In genomic region chr4:57064811-57065711, GRCh38 we compare ENCODE assay signal across 8 cellular contexts. TPM values are rescaled to one million over a fixed set of nuclear protein-coding genes. Genes with fewer than 3 reads are reported as not detected.
DNase-seq lines count a peak whose midpoint lies in the region; TF ChIP-seq lines count a peak whose summit lies in the region.

No MANE protein-coding gene starts in this region.

- peaks cover 91% of the 10 kb centered on the region for H3K4me1 ChIP-seq in SJSA1 (replicated peaks)

- H3K36me3 ChIP-seq in SJSA1 = peaks cover 20% of the 10 kb centered on the region

- H3K27me3 ChIP-seq in SJSA1 (replicated peaks) = no peaks in the 10 kb centered on the region

- intact Hi-C loops in posterior vena cava (cut with DNase I) = no loop called here

- H3K4me3 ChIP-seq in AG09309 (ENCODE audit: control insufficient read depth, low read depth, low read length) = peak overlapping the region; percentile 0; the same call in 1 of the 2 replicates
- H3K4me3 ChIP-seq in SJSA1 = no peak overlapping the region
- no peak overlapping the region for H3K4me3 ChIP-seq in foreskin fibroblast (ENCODE audit: low read depth in 1 of 2, low read length in 2 of 2)

- TF ChIP-seq CTCF in AG09309 (IDR thresholded peaks at IDR 0.05; ENCODE audit: control insufficient read depth, insufficient read depth, low read depth, low read length, missing control alignments) (no peak), foreskin fibroblast (IDR thresholded peaks at IDR 0.05; ENCODE audit: low read depth, low read length) (no peak)

- H3K27ac ChIP-seq in SJSA1 = peak overlapping the region; percentile 75

- H3K9me3 ChIP-seq in SJSA1 (replicated peaks) = no peaks in the 10 kb centered on the region

- peak; percentile 92 for DNase-seq in AG09309 (ENCODE audit: low read depth)
- DNase-seq in SJSA1 (ENCODE audit: low read depth in 1 of 2, low spot score in 2 of 2) = peak; percentile 96 to 98
- peak; percentile 81 to 82 for DNase-seq in foreskin fibroblast
- peak; percentile 94 for DNase-seq in posterior vena cava (ENCODE audit: low spot score)
- DNase-seq in activated CD4-positive, CD25-positive, alpha-beta regulatory T cell (lab: John Stamatoyannopoulos, UW) = no peak
- no peak for DNase-seq in activated CD8-positive, alpha-beta memory T cell treated with anti-CD3 and anti-CD28 coated beads, Interleukin-2, amount 50 U/mL, for 48 hours
- DNase-seq in SIG-M5 treated with dmso at 0.1 percent for 504 hours (lab: John Stamatoyannopoulos, UW; ENCODE audit: unreplicated experiment) = no peak
- DNase-seq in activated CD4-positive, alpha-beta T cell treated with anti-CD3 and anti-CD28 coated beads for 1 hour = no peak

RNA-seq across cellular contexts. Expression of gene IGFBP7, which starts 45.1 kb away (rescaled TPM):
- total RNA-seq in SJSA1 (2014; rRNA removed; shearing (Covaris generic)) = 1,151 and 1,739 TPM in 2 replicates
- total RNA-seq in posterior vena cava = 1,000 to 10,000 TPM; 1,930 to 2,920 TPM

Comparison
In these comparisons a context has a peak if more than half of its experiments do, and no peak if none do; other contexts are left out.
1. DNase-seq: peak in AG09309 (single experiment), SJSA1 (2 of 2), foreskin fibroblast (2 of 2) and posterior vena cava (single experiment); none in activated CD4-positive, CD25-positive, alpha-beta regulatory T cell (0 of 4), activated CD8-positive, alpha-beta memory T cell treated with anti-CD3 and anti-CD28 coated beads, Interleukin-2, amount 50 U/mL, for 48 hours (single experiment), SIG-M5 treated with dmso at 0.1 percent for 504 hours (single experiment) and activated CD4-positive, alpha-beta T cell treated with anti-CD3 and anti-CD28 coated beads for 1 hour (single experiment).